ENCODE assay signal across 15 cellular contexts in genomic region chr7:13778967-13779366, GRCh38.
DNase-seq lines count a peak whose midpoint lies in the region; ATAC-seq, FAIRE-seq and TF ChIP-seq lines count a peak whose summit lies in the region.
"Had no signal": no experiment of that assay in that cellular context is flagged by ENCODE, and none has a peak within 500 bp of the region (broad histone marks: within the 10 kb centered on the region; RNA-seq: fewer than 3 reads in every experiment).

No MANE protein-coding gene starts in this region.

- H4K20me1 ChIP-seq in HepG2 (ENCODE audit: insufficient read depth, low read length) = no peaks in the 10 kb centered on the region

- POLR2A ChIA-PET in HepG2 (lab: Yijun Ruan, JAX) = no interaction called here

- H3K4me2 ChIP-seq in HepG2 (ENCODE audit: low read depth, low read length) = no peak overlapping the region

- in situ Hi-C loops in HepG2 (cut with HindIII; ENCODE audit: extremely low pct_ligation_motif_present, low pct_unique_long_range_greater_than_20kb) = no loop called here

- no peaks in the 10 kb centered on the region for H3K36me3 Mint-ChIP-seq in activated T-helper 1 cell treated with anti-CD3 and anti-CD28 coated beads, Interleukin-12 subunit alpha, Interleukin-12 subunit beta, Interleukin-2, Interleukin-4 antibody, amounts not matched to agents 30 ng/mL and 10 ng/mL and 1 ng/mL, durations not matched to agents 14 hours and 24 hours and 36 hours (ENCODE audit: low read depth)
- H3K36me3 Mint-ChIP-seq: naive B cell had no signal

- TF ChIP-seq POLR2A in HepG2 (IDR thresholded peaks at IDR 0.05; ENCODE audit: insufficient read depth in 1 of 2, low read depth in 2 of 2, low read length in 2 of 2) = no peak

- CTCF ChIA-PET in HepG2 (lab: Yijun Ruan, JAX; ENCODE audit: low intra/inter-chr PET ratio, low total read pairs) = no interaction called here

- TF ChIP-seq RAD21 in HepG2 (CRISPR knock-in tag; IDR thresholded peaks at IDR 0.05) = no peak

- DNase-seq in Daoy (ENCODE audit: low read depth) = peak; percentile 93
- peak; percentile 37 for DNase-seq in HPDE6-E6E7 (ENCODE audit: extremely low spot score)
- DNase-seq in activated T-cell treated with anti-CD3 and anti-CD28 coated beads, Interleukin-2, amount 50 U/mL, for 48 hours = peak; percentile 24 to 33
- peak; percentile 51 to 75 for DNase-seq in left lung
- DNase-seq in activated T-helper 1 cell treated with anti-CD3 and anti-CD28 coated beads, Interleukin-12 subunit alpha, Interleukin-12 subunit beta, Interleukin-2, Interleukin-4 antibody, amounts not matched to agents 30 ng/mL and 10 ng/mL and 1 ng/mL, durations not matched to agents 14 hours and 24 hours and 36 hours (ENCODE audit: low spot score) = no peak
- DNase-seq in HepG2 (ENCODE audit: low spot score) = no peak
- no peak for DNase-seq in posterior vena cava (ENCODE audit: low spot score)
- DNase-seq in Right ventricle myocardium superior = no peak
- DNase-seq: activated gamma-delta T cell treated with Interleukin-2 at 50 U/mL for 16 hours, DMS 273 treated with DMSO at 0.1 percent for 48 hours, naive B cell, NCI-H2081 had no signal

- 21% methylated on average over 2 of the region's 2 CpGs for WGBS in HepG2 (ENCODE audit: low lambda C conversion rate)

- H3K27me3 Mint-ChIP-seq in activated T-helper 1 cell treated with anti-CD3 and anti-CD28 coated beads, Interleukin-12 subunit alpha, Interleukin-12 subunit beta, Interleukin-2, Interleukin-4 antibody, amounts not matched to agents 30 ng/mL and 10 ng/mL and 1 ng/mL, durations not matched to agents 14 hours and 24 hours and 36 hours (ENCODE audit: insufficient read depth) = no peaks in the 10 kb centered on the region
- H3K27me3 Mint-ChIP-seq: naive B cell had no signal

- H3K4me1 ChIP-seq in left lung = peaks cover 0 to 3% of the 10 kb centered on the region in 2 donors
- H3K4me1 ChIP-seq in HepG2 (ENCODE audit: insufficient read depth, low read length) = no peaks in the 10 kb centered on the region
- H3K4me1 ChIP-seq: suprapubic skin had no signal

- intact Hi-C loops in left lung (cut with DNase I) (no loop called here), HepG2 (cut with micrococcal nuclease; ENCODE audit: unreplicated experiment) (no loop called here), posterior vena cava (cut with DNase I) (no loop called here), Right ventricle myocardium superior (cut with DNase I) (no loop called here)
- intact Hi-C loops in activated T-helper 1 cell treated with anti-CD3 and anti-CD28 coated beads, Interleukin-12 subunit alpha, Interleukin-12 subunit beta, Interleukin-2, Interleukin-4 antibody, amounts not matched to agents 30 ng/mL and 10 ng/mL and 1 ng/mL, durations not matched to agents 14 hours and 24 hours and 36 hours (cut with micrococcal nuclease) = no loop called here

- H3K9ac ChIP-seq in HepG2 (ENCODE audit: insufficient read depth, low read depth, low read length) = no peak overlapping the region

- H3K27ac Mint-ChIP-seq in activated T-helper 1 cell treated with anti-CD3 and anti-CD28 coated beads, Interleukin-12 subunit alpha, Interleukin-12 subunit beta, Interleukin-2, Interleukin-4 antibody, amounts not matched to agents 30 ng/mL and 10 ng/mL and 1 ng/mL, durations not matched to agents 14 hours and 24 hours and 36 hours = no peak overlapping the region
- H3K27ac Mint-ChIP-seq: naive B cell had no signal

- H3K36me3 ChIP-seq in left lung (no peaks in the 10 kb centered on the region), HepG2 (replicated peaks in 1 of 2; ENCODE audit: control insufficient read depth in 1 of 2, insufficient read depth in 2 of 2, low read length in 2 of 2) (no peaks in the 10 kb centered on the region)
- H3K36me3 ChIP-seq: suprapubic skin had no signal

- H3K79me2 ChIP-seq in HepG2 (ENCODE audit: insufficient read depth, low read length) = no peaks in the 10 kb centered on the region

- TF ChIP-seq EP300 in HepG2 (IDR thresholded peaks at IDR 0.05; ENCODE audit: low read depth in 2 of 2, low read length in 2 of 2) (no peak), HepG2 (CRISPR knock-in tag; IDR thresholded peaks at IDR 0.05; ENCODE audit: borderline replicate concordance) (no peak)

- no peak for TF ChIP-seq CTCF in left lung (IDR thresholded peaks at IDR 0.05)
- TF ChIP-seq CTCF in HepG2 (CRISPR knock-in tag; IDR thresholded peaks at IDR 0.05) = no peak

- no peak overlapping the region for H3K4me3 ChIP-seq in left lung
- no peak overlapping the region for H3K4me3 ChIP-seq in HepG2 (replicated peaks in 1 of 3; ENCODE audit: insufficient read depth in 1 of 3, low read depth in 2 of 3, low read length in 3 of 3)
- H3K4me3 ChIP-seq: dorsolateral prefrontal cortex, suprapubic skin had no signal

- no peaks in the 10 kb centered on the region for H3K27me3 ChIP-seq in left lung
- H3K27me3 ChIP-seq in HepG2 (ENCODE audit: control insufficient read depth in 1 of 2, insufficient read depth in 2 of 2, low read length in 2 of 2) = no peaks in the 10 kb centered on the region
- H3K27me3 ChIP-seq: dorsolateral prefrontal cortex, suprapubic skin had no signal

- no peak for FAIRE-seq in HepG2 (lab: Jason Lieb, UNC)

- no peak overlapping the region for H2AFZ ChIP-seq in HepG2 (ENCODE audit: low read length)

- no peak overlapping the region for H3K27ac ChIP-seq in left lung
- H3K27ac ChIP-seq in HepG2 (ENCODE audit: extremely low read length, insufficient read depth, low read length) = no peak overlapping the region
- H3K27ac ChIP-seq: dorsolateral prefrontal cortex, suprapubic skin, VCaP had no signal

- H3K4me1 Mint-ChIP-seq in activated T-helper 1 cell treated with anti-CD3 and anti-CD28 coated beads, Interleukin-12 subunit alpha, Interleukin-12 subunit beta, Interleukin-2, Interleukin-4 antibody, amounts not matched to agents 30 ng/mL and 10 ng/mL and 1 ng/mL, durations not matched to agents 14 hours and 24 hours and 36 hours (ENCODE audit: low read depth) = no peaks in the 10 kb centered on the region
- H3K4me1 Mint-ChIP-seq: naive B cell had no signal

- BruUV-seq in HepG2 (replicated peaks; lab: Mats Ljungman, UMichigan) = no TSS peak

- no peaks in the 10 kb centered on the region for H3K9me3 Mint-ChIP-seq in activated T-helper 1 cell treated with anti-CD3 and anti-CD28 coated beads, Interleukin-12 subunit alpha, Interleukin-12 subunit beta, Interleukin-2, Interleukin-4 antibody, amounts not matched to agents 30 ng/mL and 10 ng/mL and 1 ng/mL, durations not matched to agents 14 hours and 24 hours and 36 hours
- H3K9me3 Mint-ChIP-seq: naive B cell had no signal

- no peak overlapping the region for H3K4me3 Mint-ChIP-seq in activated T-helper 1 cell treated with anti-CD3 and anti-CD28 coated beads, Interleukin-12 subunit alpha, Interleukin-12 subunit beta, Interleukin-2, Interleukin-4 antibody, amounts not matched to agents 30 ng/mL and 10 ng/mL and 1 ng/mL, durations not matched to agents 14 hours and 24 hours and 36 hours
- H3K4me3 Mint-ChIP-seq: naive B cell had no signal

- H3K9me3 ChIP-seq in left lung (no peaks in the 10 kb centered on the region), HepG2 (ENCODE audit: low read length) (peaks cover 87% of the 10 kb centered on the region)
- H3K9me3 ChIP-seq: suprapubic skin had no signal

- peak; percentile 95 for ATAC-seq in left lung
- no peak for ATAC-seq in HepG2
- no peak for ATAC-seq in Right ventricle myocardium superior (ENCODE audit: poor library complexity)

TF ChIP-seq in HepG2, 621 proteins besides CTCF, POLR2A, EP300 and RAD21:
- TF ChIP-seq ZNF337 (CRISPR knock-in tag; IDR thresholded peaks at IDR 0.05; ENCODE audit: borderline replicate concordance, low read depth) (no peak), MYC (CRISPR knock-in tag; IDR thresholded peaks at IDR 0.05; ENCODE audit: borderline replicate concordance) (no peak), ZNF674 (CRISPR knock-in tag; IDR thresholded peaks at IDR 0.05; ENCODE audit: low read depth) (no peak), ZNF652 (CRISPR knock-in tag; IDR thresholded peaks at IDR 0.05; ENCODE audit: borderline replicate concordance, low read depth) (no peak), AKAP8 (CRISPR knock-in tag; IDR thresholded peaks at IDR 0.05) (no peak), PPARG (CRISPR knock-in tag; conservative IDR thresholded peaks at IDR 0.05) (no peak), ZSCAN22 (CRISPR knock-in tag; IDR thresholded peaks at IDR 0.05) (no peak), MIXL1 (CRISPR knock-in tag; IDR thresholded peaks at IDR 0.05) (no peak), PHF20 (CRISPR knock-in tag; IDR thresholded peaks at IDR 0.05) (no peak), STAG1 (CRISPR knock-in tag; IDR thresholded peaks at IDR 0.05) (no peak), HNRNPLL (IDR thresholded peaks at IDR 0.05; ENCODE audit: low read depth, low read length, poor library complexity, severe bottlenecking) (no peak)
- TF ChIP-seq, protein P1, sequence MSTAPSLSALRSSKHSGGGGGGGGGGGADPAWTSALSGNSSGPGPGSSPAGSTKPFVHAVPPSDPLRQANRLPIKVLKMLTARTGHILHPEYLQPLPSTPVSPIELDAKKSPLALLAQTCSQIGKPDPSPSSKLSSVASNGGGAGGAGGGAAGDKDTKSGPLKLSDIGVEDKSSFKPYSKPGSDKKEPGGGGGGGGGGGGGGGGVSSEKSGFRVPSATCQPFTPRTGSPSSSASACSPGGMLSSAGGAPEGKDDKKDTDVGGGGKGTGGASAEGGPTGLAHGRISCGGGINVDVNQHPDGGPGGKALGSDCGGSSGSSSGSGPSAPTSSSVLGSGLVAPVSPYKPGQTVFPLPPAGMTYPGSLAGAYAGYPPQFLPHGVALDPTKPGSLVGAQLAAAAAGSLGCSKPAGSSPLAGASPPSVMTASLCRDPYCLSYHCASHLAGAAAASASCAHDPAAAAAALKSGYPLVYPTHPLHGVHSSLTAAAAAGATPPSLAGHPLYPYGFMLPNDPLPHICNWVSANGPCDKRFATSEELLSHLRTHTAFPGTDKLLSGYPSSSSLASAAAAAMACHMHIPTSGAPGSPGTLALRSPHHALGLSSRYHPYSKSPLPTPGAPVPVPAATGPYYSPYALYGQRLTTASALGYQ (CRISPR knock-in tag; IDR thresholded peaks at IDR 0.05) = no peak
- TF ChIP-seq, protein P2, sequence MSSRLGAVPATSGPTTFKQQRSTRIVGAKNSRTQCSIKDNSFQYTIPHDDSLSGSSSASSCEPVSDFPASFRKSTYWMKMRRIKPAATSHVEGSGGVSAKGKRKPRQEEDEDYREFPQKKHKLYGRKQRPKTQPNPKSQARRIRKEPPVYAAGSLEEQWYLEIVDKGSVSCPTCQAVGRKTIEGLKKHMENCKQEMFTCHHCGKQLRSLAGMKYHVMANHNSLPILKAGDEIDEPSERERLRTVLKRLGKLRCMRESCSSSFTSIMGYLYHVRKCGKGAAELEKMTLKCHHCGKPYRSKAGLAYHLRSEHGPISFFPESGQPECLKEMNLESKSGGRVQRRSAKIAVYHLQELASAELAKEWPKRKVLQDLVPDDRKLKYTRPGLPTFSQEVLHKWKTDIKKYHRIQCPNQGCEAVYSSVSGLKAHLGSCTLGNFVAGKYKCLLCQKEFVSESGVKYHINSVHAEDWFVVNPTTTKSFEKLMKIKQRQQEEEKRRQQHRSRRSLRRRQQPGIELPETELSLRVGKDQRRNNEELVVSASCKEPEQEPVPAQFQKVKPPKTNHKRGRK (CRISPR knock-in tag; IDR thresholded peaks at IDR 0.05) = no peak

Comparison
In these comparisons a context has a peak if more than half of its experiments do, and no peak if none do; other contexts are left out.
1. DNase-seq: peak in Daoy (single experiment), HPDE6-E6E7 (single experiment), activated T-cell treated with anti-CD3 and anti-CD28 coated beads, Interleukin-2, amount 50 U/mL, for 48 hours (2 of 2) and left lung (2 of 2); none in activated T-helper 1 cell treated with anti-CD3 and anti-CD28 coated beads, Interleukin-12 subunit alpha, Interleukin-12 subunit beta, Interleukin-2, Interleukin-4 antibody, amounts not matched to agents 30 ng/mL and 10 ng/mL and 1 ng/mL, durations not matched to agents 14 hours and 24 hours and 36 hours (single experiment), HepG2 (single experiment), posterior vena cava (single experiment) and Right ventricle myocardium superior (single experiment).